9 cellular contexts compared by ENCODE assay signal in genomic region chr11:14413307-14414072, GRCh38. TPM values are rescaled to one million over a fixed set of nuclear protein-coding genes. Genes with fewer than 3 reads are reported as not detected.
DNase-seq lines count a peak whose midpoint lies in the region; ATAC-seq and TF ChIP-seq lines count a peak whose summit lies in the region.
"Had no signal": no experiment of that assay in that cellular context is flagged by ENCODE, and none has a peak within 500 bp of the region (broad histone marks: within the 10 kb centered on the region; RNA-seq: fewer than 3 reads in every experiment).

No MANE protein-coding gene starts in this region.

- H3K9me3 Mint-ChIP-seq in activated CD4-positive, alpha-beta memory T cell treated with anti-CD3 and anti-CD28 coated beads, Interleukin-2, amount 10 ng/mL, durations not matched to agents 7 days and 5 days = peaks cover 2% of the 10 kb centered on the region

- H3K4me3 ChIP-seq in heart left ventricle = no peak overlapping the region
- no peak overlapping the region for H3K4me3 ChIP-seq in thyroid gland (replicated peaks in 1 of 3)

- H3K27me3 Mint-ChIP-seq in activated CD4-positive, alpha-beta memory T cell treated with anti-CD3 and anti-CD28 coated beads, Interleukin-2, amount 10 ng/mL, durations not matched to agents 7 days and 5 days = no peaks in the 10 kb centered on the region
- H3K27me3 Mint-ChIP-seq: B cell had no signal

- no peaks in the 10 kb centered on the region for H3K9me3 ChIP-seq in heart left ventricle
- no peaks in the 10 kb centered on the region for H3K9me3 ChIP-seq in thyroid gland

- peaks cover 75% of the 10 kb centered on the region for H3K4me1 Mint-ChIP-seq in activated CD4-positive, alpha-beta memory T cell treated with anti-CD3 and anti-CD28 coated beads, Interleukin-2, amount 10 ng/mL, durations not matched to agents 7 days and 5 days

- H3K36me3 Mint-ChIP-seq in activated CD4-positive, alpha-beta memory T cell treated with anti-CD3 and anti-CD28 coated beads, Interleukin-2, amount 10 ng/mL, durations not matched to agents 7 days and 5 days (ENCODE audit: low read depth) = peaks cover 14% of the 10 kb centered on the region

- TF ChIP-seq CTCF in heart left ventricle (IDR thresholded peaks at IDR 0.05) (peak in 9 of 12 donors; percentile 8 to 49 (median 33)), thyroid gland (IDR thresholded peaks at IDR 0.05) (no peak)

- H3K36me3 ChIP-seq in heart left ventricle (no peaks in the 10 kb centered on the region), thyroid gland (no peaks in the 10 kb centered on the region)

- peak overlapping the region in 7 of 12 donors; percentile 2 to 50 (median 26) for H3K27ac ChIP-seq in heart left ventricle
- H3K27ac ChIP-seq in thyroid gland = no peak overlapping the region

- CTCF ChIA-PET in activated CD4-positive, alpha-beta memory T cell treated with anti-CD3 and anti-CD28 coated beads, Interleukin-2, amount 10 ng/mL, durations not matched to agents 7 days and 5 days (lab: Charles Lee) = interaction anchor here (0.6 to 1.7 kb wide), 8 partner anchors 9 to 335 kb away, joined by 3 to 8 read pairs (median 3); no protein-coding TSS in a partner anchor

- H3K27me3 ChIP-seq in heart left ventricle (no peaks in the 10 kb centered on the region), thyroid gland (no peaks in the 10 kb centered on the region)

- H3K4me3 Mint-ChIP-seq in activated CD4-positive, alpha-beta memory T cell treated with anti-CD3 and anti-CD28 coated beads, Interleukin-2, amount 10 ng/mL, durations not matched to agents 7 days and 5 days = no peak overlapping the region
- H3K4me3 Mint-ChIP-seq: B cell had no signal

- 72 to 83% (median 77%) methylated on average over 4 of the region's 4 CpGs for WGBS in heart left ventricle, 4 donors
- WGBS in thyroid gland, 2 donors = 81 to 89% methylated on average over 4 of the region's 4 CpGs

- no peak overlapping the region for H3K27ac Mint-ChIP-seq in activated CD4-positive, alpha-beta memory T cell treated with anti-CD3 and anti-CD28 coated beads, Interleukin-2, amount 10 ng/mL, durations not matched to agents 7 days and 5 days
- H3K27ac Mint-ChIP-seq: B cell had no signal

- intact Hi-C loops in heart left ventricle (cut with DNase I) = no loop called here
- intact Hi-C loops in thyroid gland (cut with DNase I) = no loop called here

- H3K4me1 ChIP-seq in heart left ventricle = peaks cover 0 to 33% (median 7%) of the 10 kb centered on the region in 12 donors
- no peaks in the 10 kb centered on the region for H3K4me1 ChIP-seq in thyroid gland

- no peak for TF ChIP-seq POLR2A in heart left ventricle (IDR thresholded peaks at IDR 0.05)
- TF ChIP-seq POLR2A in thyroid gland (IDR thresholded peaks at IDR 0.05) = no peak

- ATAC-seq in heart left ventricle = peak in 3 of 4 donors; percentile 55 to 78 (median 65)

- DNase-seq in NCI-H82 (lab: John Stamatoyannopoulos, UW) = peak; percentile 21
- DNase-seq in NCI-H82 treated with DMSO at 0.1 percent for 48 hours (lab: John Stamatoyannopoulos, UW; ENCODE audit: unreplicated experiment) = no peak
- DNase-seq in activated CD4-positive, alpha-beta memory T cell treated with anti-CD3 and anti-CD28 coated beads, Interleukin-2, amount 10 ng/mL, durations not matched to agents 7 days and 5 days = peak; percentile 24
- peak in 4 of 5 donors; percentile 35 to 64 (median 50) for DNase-seq in heart left ventricle
- peak; percentile 3 to 10 for DNase-seq in stimulated activated CD8-positive, alpha-beta memory T cell treated with anti-CD3 and anti-CD28 coated beads, Interleukin-2, amount 100 ng/mL, for 48 hours (ENCODE audit: low read depth in 2 of 2)
- no peak for DNase-seq in NCI-H1105 (lab: John Stamatoyannopoulos, UW)
- no peak for DNase-seq in thyroid gland
- no peak for DNase-seq in HPDE6-E6E7 (ENCODE audit: extremely low spot score)

- POLR2A ChIA-PET in activated CD4-positive, alpha-beta memory T cell treated with anti-CD3 and anti-CD28 coated beads, Interleukin-2, amount 10 ng/mL, durations not matched to agents 7 days and 5 days (lab: Charles Lee) = interaction anchor here (0.7 to 1.7 kb wide), 7 partner anchors 8 to 125 kb away, joined by 3 to 4 read pairs (median 3); no protein-coding TSS in a partner anchor

RNA-seq across cellular contexts. Expression of gene RRAS2, which starts 54.5 kb away (rescaled TPM):
- total RNA-seq in activated CD4-positive, alpha-beta memory T cell treated with anti-CD3 and anti-CD28 coated beads, Interleukin-2, amount 10 ng/mL, durations not matched to agents 7 days and 5 days = 10 to 100 TPM; 55.7 to 58.5 TPM
- total RNA-seq in heart left ventricle (100 to 1,000 TPM in 1 of 9 donors, 10 to 100 TPM in 8; 25.1 to 111 (median 61.8) TPM), thyroid gland (10 to 100 TPM; 51.5 to 81.4 (median 66.8) TPM)
- 10 to 100 TPM; 36.4 to 52.4 TPM for polyA plus RNA-seq in heart left ventricle

Comparison
In these comparisons a context has a peak if more than half of its experiments do, and no peak if none do; other contexts are left out.
1. DNase-seq: peak in NCI-H82 (single experiment), activated CD4-positive, alpha-beta memory T cell treated with anti-CD3 and anti-CD28 coated beads, Interleukin-2, amount 10 ng/mL, durations not matched to agents 7 days and 5 days (single experiment), heart left ventricle (4 of 5) and stimulated activated CD8-positive, alpha-beta memory T cell treated with anti-CD3 and anti-CD28 coated beads, Interleukin-2, amount 100 ng/mL, for 48 hours (2 of 2); none in NCI-H82 treated with DMSO at 0.1 percent for 48 hours (single experiment), NCI-H1105 (single experiment), thyroid gland (0 of 2) and HPDE6-E6E7 (single experiment).
2. H3K27ac ChIP-seq: peak in heart left ventricle (7 of 12); none in thyroid gland (0 of 3).
3. CTCF ChIP-seq: peak in heart left ventricle (9 of 12); none in thyroid gland (0 of 6).